20 cellular contexts compared by ENCODE assay signal in the genomic region with DNA sequence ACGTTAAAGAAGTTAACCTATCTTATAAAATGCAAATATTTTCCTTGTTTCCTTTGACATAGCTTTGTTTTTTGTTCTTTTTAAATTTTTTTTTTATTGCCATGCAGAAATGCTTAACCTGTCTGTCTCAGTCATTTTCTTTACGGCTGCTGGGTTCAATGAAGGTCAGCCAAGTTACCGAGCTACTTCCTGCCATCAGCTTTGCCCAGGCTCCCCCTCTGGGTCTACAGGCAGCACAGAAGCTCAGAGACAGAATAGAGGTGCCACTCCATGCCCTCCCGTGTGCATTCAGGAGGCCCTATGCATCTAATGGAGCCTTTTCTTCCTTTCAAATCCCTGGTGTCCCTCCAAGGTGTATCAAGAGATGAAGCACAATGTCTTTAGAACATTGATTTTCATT.
"Had no signal": no experiment of that assay in that cellular context is flagged by ENCODE, and none has a peak within 500 bp of the region (broad histone marks: within the 10 kb centered on the region; RNA-seq: fewer than 3 reads in every experiment).

No MANE protein-coding gene starts in this region.

- H3K27ac ChIP-seq: RWPE1 had no signal

- ATAC-seq: Panc1, PC-3 had no signal

- DNase-seq: IMR-90, Kasumi-1, KG1, MM.1S, MV-4-11, NCI-H1048, NCI-H1436, NCI-H187, NCI-H2029, NCI-H2081 treated with DMSO at 0.1 percent for 48 hours, NCI-H2171, NCI-H226, NCI-H446, NCI-H510A, NCI-H524 treated with DMSO at 0.1 percent for 48 hours, NCI-H82, PC-3, SHP77 had no signal
